ENCODE assay signal across 8 cellular contexts in genomic region chr17:30378797-30379302, GRCh38. TPM values are rescaled to one million over a fixed set of nuclear protein-coding genes. Genes with fewer than 3 reads are reported as not detected.
DNase-seq lines count a peak whose midpoint lies in the region; ATAC-seq, FAIRE-seq and TF ChIP-seq lines count a peak whose summit lies in the region.

TSS of gene CPD (plus strand) at chr17:30378927. CDS start at chr17:30378981, 54 bp downstream.

- DNase-seq in AG09319 (ENCODE audit: extremely low read depth, low read depth) (peak; percentile 84), NCI-H460 (ENCODE audit: extremely low read depth, low read depth) (peak; percentile 93), cerebellar cortex (ENCODE audit: low spot score) (peak; percentile 96), keratinocyte (ENCODE audit: low read depth, low spot score) (peak; percentile 55)
- peak; percentile 97 for DNase-seq in activated CD4-positive, CD25-positive, alpha-beta regulatory T cell treated with anti-CD3 and anti-CD28 coated beads, Interleukin-2, amount 50 U/mL, for 72 hours
- peak; percentile 95 to 97 (median 96) for DNase-seq in stimulated activated CD4-positive, alpha-beta T cell treated with anti-CD3 and anti-CD28 coated beads, Interleukin-12 subunit alpha, Interleukin-12 subunit beta, amount 100 ng/mL, for 48 hours (ENCODE audit: low read depth in 2 of 3, low spot score in 1 of 3)

- H4K20me1 ChIP-seq in keratinocyte (ENCODE audit: control insufficient read depth, extremely low read depth, insufficient read depth, low read length), result no peaks in the 10 kb centered on the region

- peak; percentile 88 for ATAC-seq in GM19025 (IDR thresholded peaks at IDR 0.05; ENCODE audit: low read depth, unreplicated experiment)
- ATAC-seq in HG03354 (IDR thresholded peaks at IDR 0.05; ENCODE audit: poor library complexity, severe bottlenecking, unreplicated experiment), result peak; percentile 87

- H3K4me2 ChIP-seq in keratinocyte (ENCODE audit: control insufficient read depth, extremely low read depth, insufficient read depth, low read depth, low read length), result peak within 1 kb of the TSS; percentile 99

- H3K36me3 ChIP-seq in keratinocyte (ENCODE audit: control insufficient read depth in 2 of 2, extremely low read depth in 1 of 2, insufficient read depth in 2 of 2, low read length in 2 of 2), result no peaks in the 10 kb centered on the region

- H3K27me3 ChIP-seq in keratinocyte (ENCODE audit: control insufficient read depth, extremely low read depth, insufficient read depth, low read length), result no peaks in the 10 kb centered on the region

- peak within 1 kb of the TSS; percentile 66 to 82 (median 79) for H3K4me3 ChIP-seq in keratinocyte (ENCODE audit: control insufficient read depth in 2 of 3, extremely low read depth in 1 of 3, insufficient read depth in 2 of 3, low read depth in 1 of 3, low read length in 3 of 3)

- peak within 1 kb of the TSS; percentile 44 for H3K27ac ChIP-seq in keratinocyte (ENCODE audit: control insufficient read depth, insufficient read depth, low read length)

- dilution Hi-C loops in keratinocyte (cut with MboI; ENCODE audit: extremely low pct_ligation_motif_present, low sequenced_read_pairs), result no loop called here

- peak within 1 kb of the TSS; percentile 74 for H3K9ac ChIP-seq in keratinocyte (ENCODE audit: control insufficient read depth, extremely low read depth, insufficient read depth, low read length)

- H3K9me1 ChIP-seq in keratinocyte (ENCODE audit: control insufficient read depth, extremely low read depth, insufficient read depth, low read length), result no peaks in the 10 kb centered on the region

- H2AFZ ChIP-seq in keratinocyte (ENCODE audit: control insufficient read depth, low read length), result peak within 1 kb of the TSS; percentile 97

- no peak for TF ChIP-seq CTCF in AG09319 (IDR thresholded peaks at IDR 0.05; ENCODE audit: low read depth, low read length)
- no peak for TF ChIP-seq CTCF in keratinocyte (optimal IDR thresholded peaks at IDR 0.05 in 1 of 3, IDR thresholded peaks at IDR 0.05 in 1 of 3, conservative IDR thresholded peaks at IDR 0.05 in 1 of 3; ENCODE audit: extremely low read depth in 1 of 3, insufficient read depth in 2 of 3, low read length in 3 of 3)

- H3K79me2 ChIP-seq in keratinocyte (ENCODE audit: control insufficient read depth, insufficient read depth, low read length), result peaks cover 3% of the 10 kb centered on the region

- H3K9me3 ChIP-seq in keratinocyte (ENCODE audit: control insufficient read depth, low read depth, low read length), result no peaks in the 10 kb centered on the region

- H3K4me1 ChIP-seq in keratinocyte (ENCODE audit: control insufficient read depth, extremely low read depth, insufficient read depth, low read length), result peaks cover 24% of the 10 kb centered on the region

- FAIRE-seq in keratinocyte (lab: Jason Lieb, UNC), result peak; percentile 43

RNA-seq across cellular contexts. Expression of gene CPD, which starts in this region (rescaled TPM):
- total RNA-seq in NCI-H460 (2014; rRNA removed; shearing (Covaris generic)), result 97.9 and 101 TPM in 2 replicates
- 22.8 and 35.9 TPM in 2 replicates for polyA plus RNA-seq in NCI-H460 (2014; cell fraction: nucleus; rRNA removed)
- polyA plus RNA-seq in keratinocyte, result 24.0 to 30.5 TPM (median 29.3 TPM) in 3 replicates
- polyA plus RNA-seq in keratinocyte (2011; ENCODE audit: low read depth), result 15.1 TPM
- polyA plus RNA-seq in keratinocyte (2011; cell fraction: cytosol; rRNA removed), result 7.9 and 13.4 TPM in 2 replicates
- 29.4 and 38.1 TPM in 2 replicates for polyA plus RNA-seq in keratinocyte (2011; cell fraction: nucleus; rRNA removed)
- polyA plus RNA-seq in keratinocyte (2012; ENCODE audit: low replicate concordance), result 13.4 and 25.3 TPM in 2 replicates
- polyA minus RNA-seq in keratinocyte, result 35.1 to 116 TPM (median 83.6 TPM) in 3 replicates
- polyA minus RNA-seq in keratinocyte (2011; cell fraction: cytosol; rRNA and poly(A)+ RNA removed), result 32.0 TPM
- polyA minus RNA-seq in keratinocyte (2011; cell fraction: nucleus; rRNA and poly(A)+ RNA removed), result 87.4 and 186 TPM in 2 replicates

Comparison
In these comparisons a context has a peak if more than half of its experiments do, and no peak if none do; other contexts are left out.
1. Peak in every context shown above with its lines: DNase-seq, ATAC-seq, H3K4me3 ChIP-seq and H3K27ac ChIP-seq.